9 cellular contexts compared by ENCODE assay signal in genomic region chr3:111595239-111595638, GRCh38. TPM values are rescaled to one million over a fixed set of nuclear protein-coding genes. Genes with fewer than 3 reads are reported as not detected.
A peak's percentile ranks its signal among the peaks of the same experiment; 100 is the strongest.
DNase-seq lines count a peak whose midpoint lies in the region; ATAC-seq, FAIRE-seq and TF ChIP-seq lines count a peak whose summit lies in the region.
"Had no signal": no experiment of that assay in that cellular context is flagged by ENCODE, and none has a peak within 500 bp of the region (broad histone marks: within the 10 kb centered on the region; RNA-seq: fewer than 3 reads in every experiment).

TSS of gene ZBED2 (minus strand) at chr3:111595346. CDS start at chr3:111594201, 1,145 bp downstream.

- ATAC-seq in HG03103 (IDR thresholded peaks at IDR 0.05; ENCODE audit: low read depth, unreplicated experiment) (peak; percentile 54), upper lobe of left lung (ENCODE audit: low FRiP score in 2 of 2) (peak; percentile 71 to 87), right cardiac atrium (no peak)

- 59 to 61% methylated on average over 2 of the region's 2 CpGs for WGBS in upper lobe of left lung, 2 donors
- WGBS in right cardiac atrium, result 83% methylated on average over 2 of the region's 2 CpGs

- intact Hi-C loops in right cardiac atrium (cut with DNase I), result no loop called here

- H3K36me3 ChIP-seq in bronchial epithelial cell (ENCODE audit: control insufficient read depth, insufficient read depth, low read length) (no peaks in the 10 kb centered on the region), upper lobe of left lung (no peaks in the 10 kb centered on the region)

- H3K9me3 ChIP-seq in upper lobe of left lung (no peaks in the 10 kb centered on the region), right cardiac atrium (ENCODE audit: control insufficient read depth, low read length) (no peaks in the 10 kb centered on the region)

- no peak for FAIRE-seq in bronchial epithelial cell (lab: Jason Lieb, UNC)

- DNase-seq in stimulated activated CD4-positive, alpha-beta T cell treated with anti-CD3 and anti-CD28 coated beads, Interleukin-15, amount 100 ng/mL, for 24 hours, result peak; percentile 65
- DNase-seq in stimulated activated CD4-positive, alpha-beta T cell treated with anti-CD3 and anti-CD28 coated beads, Interleukin-2, amount 100 ng/mL, for 24 hours, result no peak
- DNase-seq in bronchial epithelial cell (ENCODE audit: low read depth) (peak; percentile 99), upper lobe of left lung (peak in 1 of 2 donors; percentile 77), right cardiac atrium (no peak), COR-L47 (lab: John Stamatoyannopoulos, UW) (no peak), NCI-H1694 (lab: John Stamatoyannopoulos, UW) (no peak)
- DNase-seq: Right ventricle myocardium superior had no signal

- no peak for TF ChIP-seq POLR2A in upper lobe of left lung (IDR thresholded peaks at IDR 0.05)

- H3K27me3 ChIP-seq in bronchial epithelial cell (ENCODE audit: control insufficient read depth, insufficient read depth, low read length) (no peaks in the 10 kb centered on the region), upper lobe of left lung (no peaks in the 10 kb centered on the region), right cardiac atrium (ENCODE audit: control insufficient read depth, insufficient read depth) (no peaks in the 10 kb centered on the region)

- H3K4me1 ChIP-seq in upper lobe of left lung, result peaks cover 0 to 10% (median 0%) of the 10 kb centered on the region in 4 donors
- H3K4me1 ChIP-seq in right cardiac atrium (ENCODE audit: control insufficient read depth, insufficient read depth, low read length), result no peaks in the 10 kb centered on the region

- H3K4me3 ChIP-seq in bronchial epithelial cell (ENCODE audit: low read depth, low read length) (no peak within 1 kb of the TSS), upper lobe of left lung (no peak within 1 kb of the TSS), right cardiac atrium (ENCODE audit: low read length) (no peak within 1 kb of the TSS)

- H3K27ac ChIP-seq in upper lobe of left lung (peak within 1 kb of the TSS in 3 of 4 donors; percentile 15 to 61 (median 15)), right cardiac atrium (ENCODE audit: low read length) (no peak within 1 kb of the TSS)

- no peak for TF ChIP-seq CTCF in bronchial epithelial cell (IDR thresholded peaks at IDR 0.05; ENCODE audit: insufficient read depth, low read length, severe bottlenecking)
- no peak for TF ChIP-seq CTCF in upper lobe of left lung (IDR thresholded peaks at IDR 0.05)

- no peak for TF ChIP-seq EP300 in upper lobe of left lung (IDR thresholded peaks at IDR 0.05)

RNA-seq across cellular contexts. Expression of gene ZBED2, which starts in this region (rescaled TPM):
- 6.3 and 8.2 TPM in 2 replicates for total RNA-seq in bronchial epithelial cell
- total RNA-seq in upper lobe of left lung, result 10 to 100 TPM in 2 of 6 donors, 1 to 10 TPM in 4; 2.1 to 28.5 (median 7.6) TPM
- not detected for total RNA-seq in right cardiac atrium
- polyA plus RNA-seq in right cardiac atrium, result not detected
- total RNA-seq: Right ventricle myocardium superior had no signal

Comparison
In these comparisons a context has a peak if more than half of its experiments do, and no peak if none do; other contexts are left out.
1. DNase-seq: peak in stimulated activated CD4-positive, alpha-beta T cell treated with anti-CD3 and anti-CD28 coated beads, Interleukin-15, amount 100 ng/mL, for 24 hours (single experiment) and bronchial epithelial cell (single experiment); none in stimulated activated CD4-positive, alpha-beta T cell treated with anti-CD3 and anti-CD28 coated beads, Interleukin-2, amount 100 ng/mL, for 24 hours (0 of 2), right cardiac atrium (0 of 3), COR-L47 (single experiment) and NCI-H1694 (single experiment).
2. ATAC-seq: peak in HG03103 (single experiment) and upper lobe of left lung (2 of 2); none in right cardiac atrium (0 of 2).